Comparison of ENCODE assay signal across 1 cellular context in the genomic region with DNA sequence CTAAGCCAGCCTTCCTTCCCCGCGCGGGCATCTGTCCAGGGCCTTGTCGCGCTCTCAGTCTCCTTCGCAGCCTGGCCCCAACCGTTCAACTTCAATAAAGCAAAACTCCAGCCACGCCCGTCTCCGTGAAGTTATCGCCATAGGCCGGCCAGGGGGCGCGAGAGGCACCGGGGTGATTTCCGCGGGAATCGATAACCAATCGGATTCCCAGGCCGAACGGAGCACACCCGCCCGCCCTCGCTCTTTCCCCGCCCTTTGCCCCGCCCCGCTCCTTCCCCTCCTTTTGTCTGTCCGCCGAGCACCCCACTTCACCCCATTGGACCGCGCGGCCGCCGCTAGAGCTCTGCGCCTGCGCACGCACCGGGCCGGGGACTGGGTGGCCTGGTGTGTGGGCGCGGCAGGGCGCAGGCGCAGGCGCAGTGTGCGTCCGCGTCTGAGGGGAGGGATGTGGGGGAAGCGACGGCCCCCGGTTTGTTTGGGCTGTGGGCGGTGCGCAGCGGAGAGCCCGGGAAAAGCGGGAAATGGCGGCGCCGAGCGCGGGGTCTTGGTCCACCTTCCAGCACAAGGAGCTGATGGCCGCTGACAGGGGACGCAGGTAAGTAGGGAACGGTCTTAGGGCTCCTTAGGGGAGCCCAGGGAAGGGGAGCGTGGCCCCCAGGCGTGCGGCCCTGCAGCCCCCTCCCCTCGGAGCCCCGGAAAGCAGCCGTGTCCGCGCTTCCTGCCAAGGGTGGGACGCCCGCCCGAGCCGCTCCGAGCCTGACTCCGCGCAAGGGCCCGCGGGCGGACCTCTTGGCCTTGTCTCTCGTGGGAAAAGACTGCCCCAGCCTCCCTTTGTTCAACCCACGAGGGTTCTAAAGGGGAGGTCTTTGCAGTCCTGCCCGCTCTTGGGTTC.
A peak's percentile ranks its signal among the peaks of the same experiment; 100 is the strongest.
TF ChIP-seq lines count a peak whose summit lies in the region.

A gene (plus strand): TSS at position 417 of the 892 bp plus-strand sequence. CDS start 105 bp downstream, at position 522.

TF ChIP-seq in HEK293, 187 proteins besides CTCF, POLR2A, EP300 and RAD21 (continued from another document):
- TF ChIP-seq ZNF155 (tag by site-specific recombination; IDR thresholded peaks at IDR 0.05) = no peak
- TF ChIP-seq ZNF24 (tag by site-specific recombination; IDR thresholded peaks at IDR 0.05) = peak; percentile 33; the same call in 1 of the 2 replicates
- TF ChIP-seq, protein P1, sequence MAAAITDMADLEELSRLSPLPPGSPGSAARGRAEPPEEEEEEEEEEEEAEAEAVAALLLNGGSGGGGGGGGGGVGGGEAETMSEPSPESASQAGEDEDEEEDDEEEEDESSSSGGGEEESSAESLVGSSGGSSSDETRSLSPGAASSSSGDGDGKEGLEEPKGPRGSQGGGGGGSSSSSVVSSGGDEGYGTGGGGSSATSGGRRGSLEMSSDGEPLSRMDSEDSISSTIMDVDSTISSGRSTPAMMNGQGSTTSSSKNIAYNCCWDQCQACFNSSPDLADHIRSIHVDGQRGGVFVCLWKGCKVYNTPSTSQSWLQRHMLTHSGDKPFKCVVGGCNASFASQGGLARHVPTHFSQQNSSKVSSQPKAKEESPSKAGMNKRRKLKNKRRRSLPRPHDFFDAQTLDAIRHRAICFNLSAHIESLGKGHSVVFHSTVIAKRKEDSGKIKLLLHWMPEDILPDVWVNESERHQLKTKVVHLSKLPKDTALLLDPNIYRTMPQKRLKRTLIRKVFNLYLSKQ (tag by site-specific recombination; IDR thresholded peaks at IDR 0.05; ENCODE audit: borderline replicate concordance) = no peak
- no peak for TF ChIP-seq ZNF621 (tag by site-specific recombination; IDR thresholded peaks at IDR 0.05)
- TF ChIP-seq ZNF837 (tag by site-specific recombination; IDR thresholded peaks at IDR 0.05) = no peak
- TF ChIP-seq EGR2 (tag by site-specific recombination; IDR thresholded peaks at IDR 0.05; ENCODE audit: low read depth) = peak; percentile 96
- TF ChIP-seq ZNF792 (tag by site-specific recombination; IDR thresholded peaks at IDR 0.05) = no peak
- no peak for TF ChIP-seq ZNF548 (tag by site-specific recombination; IDR thresholded peaks at IDR 0.05)
- peak; percentile 97 for TF ChIP-seq GLIS2 (tag by site-specific recombination; IDR thresholded peaks at IDR 0.05)
- TF ChIP-seq ZNF670 (tag by site-specific recombination; IDR thresholded peaks at IDR 0.05; ENCODE audit: low read depth) = no peak
- no peak for TF ChIP-seq ZNF274 (IDR thresholded peaks at IDR 0.05; ENCODE audit: low read length)
- no peak for TF ChIP-seq ZNF274 (tag by site-specific recombination; IDR thresholded peaks at IDR 0.05; ENCODE audit: borderline replicate concordance)
- TF ChIP-seq ZNF433 (tag by site-specific recombination; IDR thresholded peaks at IDR 0.05; ENCODE audit: low read depth) = no peak
- no peak for TF ChIP-seq ZNF132 (tag by site-specific recombination; IDR thresholded peaks at IDR 0.05; ENCODE audit: borderline replicate concordance)
- TF ChIP-seq, protein P2, sequence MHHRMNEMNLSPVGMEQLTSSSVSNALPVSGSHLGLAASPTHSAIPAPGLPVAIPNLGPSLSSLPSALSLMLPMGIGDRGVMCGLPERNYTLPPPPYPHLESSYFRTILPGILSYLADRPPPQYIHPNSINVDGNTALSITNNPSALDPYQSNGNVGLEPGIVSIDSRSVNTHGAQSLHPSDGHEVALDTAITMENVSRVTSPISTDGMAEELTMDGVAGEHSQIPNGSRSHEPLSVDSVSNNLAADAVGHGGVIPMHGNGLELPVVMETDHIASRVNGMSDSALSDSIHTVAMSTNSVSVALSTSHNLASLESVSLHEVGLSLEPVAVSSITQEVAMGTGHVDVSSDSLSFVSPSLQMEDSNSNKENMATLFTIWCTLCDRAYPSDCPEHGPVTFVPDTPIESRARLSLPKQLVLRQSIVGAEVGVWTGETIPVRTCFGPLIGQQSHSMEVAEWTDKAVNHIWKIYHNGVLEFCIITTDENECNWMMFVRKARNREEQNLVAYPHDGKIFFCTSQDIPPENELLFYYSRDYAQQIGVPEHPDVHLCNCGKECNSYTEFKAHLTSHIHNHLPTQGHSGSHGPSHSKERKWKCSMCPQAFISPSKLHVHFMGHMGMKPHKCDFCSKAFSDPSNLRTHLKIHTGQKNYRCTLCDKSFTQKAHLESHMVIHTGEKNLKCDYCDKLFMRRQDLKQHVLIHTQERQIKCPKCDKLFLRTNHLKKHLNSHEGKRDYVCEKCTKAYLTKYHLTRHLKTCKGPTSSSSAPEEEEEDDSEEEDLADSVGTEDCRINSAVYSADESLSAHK (tag by site-specific recombination; IDR thresholded peaks at IDR 0.05) = no peak
- no peak for TF ChIP-seq BCL11B (tag by site-specific recombination; IDR thresholded peaks at IDR 0.05; ENCODE audit: low read depth)
- TF ChIP-seq ZNF354C (tag by site-specific recombination; IDR thresholded peaks at IDR 0.05; ENCODE audit: borderline replicate concordance, low read depth) = no peak
- peak; percentile 97 for TF ChIP-seq ZFHX2 (tag by site-specific recombination; conservative IDR thresholded peaks at IDR 0.05)
- no peak for TF ChIP-seq ZNF266 (tag by site-specific recombination; IDR thresholded peaks at IDR 0.05; ENCODE audit: low read depth)
- TF ChIP-seq, protein P3, sequence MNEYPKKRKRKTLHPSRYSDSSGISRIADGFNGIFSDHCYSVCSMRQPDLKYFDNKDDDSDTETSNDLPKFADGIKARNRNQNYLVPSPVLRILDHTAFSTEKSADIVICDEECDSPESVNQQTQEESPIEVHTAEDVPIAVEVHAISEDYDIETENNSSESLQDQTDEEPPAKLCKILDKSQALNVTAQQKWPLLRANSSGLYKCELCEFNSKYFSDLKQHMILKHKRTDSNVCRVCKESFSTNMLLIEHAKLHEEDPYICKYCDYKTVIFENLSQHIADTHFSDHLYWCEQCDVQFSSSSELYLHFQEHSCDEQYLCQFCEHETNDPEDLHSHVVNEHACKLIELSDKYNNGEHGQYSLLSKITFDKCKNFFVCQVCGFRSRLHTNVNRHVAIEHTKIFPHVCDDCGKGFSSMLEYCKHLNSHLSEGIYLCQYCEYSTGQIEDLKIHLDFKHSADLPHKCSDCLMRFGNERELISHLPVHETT (tag by site-specific recombination; IDR thresholded peaks at IDR 0.05) = no peak
- TF ChIP-seq TCF7L2 (IDR thresholded peaks at IDR 0.05; ENCODE audit: borderline replicate concordance, low read depth, low read length) = no peak
